ENCODE assay signal across 8 cellular contexts in genomic region chr3:129305592-129306091, GRCh38. TPM values are rescaled to one million over a fixed set of nuclear protein-coding genes. Genes with fewer than 3 reads are reported as not detected.
DNase-seq lines count a peak whose midpoint lies in the region; ATAC-seq and TF ChIP-seq lines count a peak whose summit lies in the region.

No MANE protein-coding gene starts in this region.

- TF ChIP-seq CTCF in brain microvascular endothelial cell (IDR thresholded peaks at IDR 0.05; ENCODE audit: low read depth, low read length, missing control alignments): no peak

- peaks cover 16% of the 10 kb centered on the region for H3K4me1 ChIP-seq in skeletal muscle satellite cell (ENCODE audit: control insufficient read depth, insufficient read depth, low read length)

- H3K27me3 ChIP-seq in brain microvascular endothelial cell (replicated peaks) (no peaks in the 10 kb centered on the region), skeletal muscle satellite cell (ENCODE audit: control insufficient read depth, insufficient read depth, low read length) (no peaks in the 10 kb centered on the region)

- peaks cover 9% of the 10 kb centered on the region for H3K36me3 ChIP-seq in brain microvascular endothelial cell (replicated peaks)
- peaks cover 5% of the 10 kb centered on the region for H3K36me3 ChIP-seq in skeletal muscle satellite cell (ENCODE audit: insufficient read depth, low read length)

- DNase-seq in NCI-H1436 treated with DMSO at 0.1 percent for 48 hours (lab: John Stamatoyannopoulos, UW): peak; percentile 98
- peak; percentile 84 for DNase-seq in brain microvascular endothelial cell
- peak; percentile 27 for DNase-seq in inferior parietal cortex (ENCODE audit: extremely low spot score)
- no peak for DNase-seq in T-helper 9 cell

- ATAC-seq in GM19328 (IDR thresholded peaks at IDR 0.05; ENCODE audit: unreplicated experiment) (peak; percentile 49), HG03159 (IDR thresholded peaks at IDR 0.05; ENCODE audit: unreplicated experiment) (no peak), HG02970 (IDR thresholded peaks at IDR 0.05; ENCODE audit: low FRiP score, unreplicated experiment) (no peak)

- peak overlapping the region; percentile 75 for H3K4me2 ChIP-seq in skeletal muscle satellite cell (ENCODE audit: low read length)

- H3K27ac ChIP-seq in brain microvascular endothelial cell: peak overlapping the region; percentile 65

- in situ Hi-C loops in brain microvascular endothelial cell (cut with HindIII; ENCODE audit: low pct_ligation_motif_present, low sequenced_read_pairs): no loop called here

- peak overlapping the region; percentile 35 for H3K4me3 ChIP-seq in brain microvascular endothelial cell (ENCODE audit: low read depth, low read length)
- peak overlapping the region; percentile 42 for H3K4me3 ChIP-seq in skeletal muscle satellite cell (ENCODE audit: low read length)

- peak overlapping the region; percentile 55 for H3K9ac ChIP-seq in skeletal muscle satellite cell (ENCODE audit: low read depth, low read length)

- no peaks in the 10 kb centered on the region for H3K9me3 ChIP-seq in skeletal muscle satellite cell (replicated peaks; ENCODE audit: low read length)

RNA-seq across cellular contexts. Expression of gene HMCES, which starts 27.0 kb away (rescaled TPM):
- total RNA-seq in skeletal muscle satellite cell (2012; rRNA removed): 11.6 and 15.7 TPM in 2 replicates

RNA-seq across cellular contexts. Expression of gene COPG1, which starts 56.2 kb away (rescaled TPM):
- 324 and 359 TPM in 2 replicates for total RNA-seq in skeletal muscle satellite cell (2012; rRNA removed)
